17 cellular contexts compared by ENCODE assay signal in the genomic region with DNA sequence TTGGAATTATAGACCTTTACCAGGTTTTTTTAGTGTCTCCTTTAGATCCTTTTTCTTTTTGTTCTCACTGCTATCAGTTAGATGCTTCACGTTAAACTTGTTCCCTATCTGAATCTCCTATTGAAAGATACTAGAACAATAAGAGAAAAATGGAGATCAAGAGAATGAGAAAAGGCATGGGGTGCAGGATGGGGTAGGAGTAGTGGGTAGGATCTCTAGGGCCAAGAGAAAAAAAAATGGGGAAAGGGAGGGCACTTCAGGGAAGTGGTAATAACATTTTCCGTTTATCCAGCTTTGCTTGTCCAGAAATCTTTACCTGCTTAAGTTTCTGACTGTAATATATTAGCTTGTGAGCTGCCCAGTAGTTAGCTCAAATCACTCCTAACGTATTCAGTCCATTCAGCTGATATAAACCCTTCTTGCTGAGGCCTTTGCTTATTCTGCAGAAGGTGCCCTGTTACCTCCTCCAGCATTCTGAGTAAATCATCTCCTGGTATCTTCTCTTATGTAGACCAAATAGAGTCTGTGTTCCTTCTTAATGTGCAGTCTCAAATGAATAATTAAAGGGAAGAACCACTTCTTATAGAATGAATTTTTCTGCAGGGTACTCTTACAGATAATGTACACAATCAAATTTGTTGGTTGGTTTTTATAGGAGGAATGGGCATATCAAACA.
"Had no signal": no experiment of that assay in that cellular context is flagged by ENCODE, and none has a peak within 500 bp of the region (broad histone marks: within the 10 kb centered on the region; RNA-seq: fewer than 3 reads in every experiment).

No MANE protein-coding gene starts in this region.

- H3K27me3 Mint-ChIP-seq: dendritic cell treated with granulocyte-macrophage colony-stimulating factor and Interleukin-4, amounts not matched to agents 40 ng/mL and 50 ng/mL, for 4 days; effector memory CD8-positive, alpha-beta T cell; natural killer cell treated with Interleukin-12 subunit alpha and Interleukin-12 subunit beta and Interleukin-15 and Interleukin-18, amount 100 ng/mL, for 72 hours; progenitor cell of endocrine pancreas had no signal

- H3K36me3 Mint-ChIP-seq: natural killer cell treated with Interleukin-12 subunit alpha and Interleukin-12 subunit beta and Interleukin-15 and Interleukin-18, amount 100 ng/mL, for 72 hours had no signal

- H3K27ac ChIP-seq: epithelial cell of prostate, esophagus muscularis mucosa, gastroesophageal sphincter, pancreas had no signal

- H3K27me3 ChIP-seq: esophagus muscularis mucosa, gastroesophageal sphincter, pancreas had no signal

- H3K27ac Mint-ChIP-seq: dendritic cell treated with granulocyte-macrophage colony-stimulating factor and Interleukin-4, amounts not matched to agents 40 ng/mL and 50 ng/mL, for 4 days; effector memory CD8-positive, alpha-beta T cell; natural killer cell treated with Interleukin-12 subunit alpha and Interleukin-12 subunit beta and Interleukin-15 and Interleukin-18, amount 100 ng/mL, for 72 hours; progenitor cell of endocrine pancreas had no signal

- H3K4me3 Mint-ChIP-seq: dendritic cell treated with granulocyte-macrophage colony-stimulating factor and Interleukin-4, amounts not matched to agents 40 ng/mL and 50 ng/mL, for 4 days; effector memory CD8-positive, alpha-beta T cell; natural killer cell treated with Interleukin-12 subunit alpha and Interleukin-12 subunit beta and Interleukin-15 and Interleukin-18, amount 100 ng/mL, for 72 hours had no signal

- H3K4me3 ChIP-seq: esophagus muscularis mucosa, gastroesophageal sphincter, pancreas had no signal

- H3K9me3 Mint-ChIP-seq: dendritic cell treated with granulocyte-macrophage colony-stimulating factor and Interleukin-4, amounts not matched to agents 40 ng/mL and 50 ng/mL, for 4 days; effector memory CD8-positive, alpha-beta T cell; natural killer cell treated with Interleukin-12 subunit alpha and Interleukin-12 subunit beta and Interleukin-15 and Interleukin-18, amount 100 ng/mL, for 72 hours had no signal

- H3K9me3 ChIP-seq: esophagus muscularis mucosa, gastroesophageal sphincter, pancreas had no signal

- H3K36me3 ChIP-seq: gastroesophageal sphincter, pancreas had no signal

- DNase-seq: effector memory CD8-positive, alpha-beta T cell; kidney glomerular epithelial cell; mammary epithelial cell; occipital lobe; pancreas; right cardiac atrium; small intestine; stimulated activated CD4-positive, alpha-beta T cell treated with anti-CD3 and anti-CD28 coated beads, Interleukin-12 subunit alpha, Interleukin-12 subunit beta, amount 100 ng/mL, for 4 hours; stimulated activated CD4-positive, alpha-beta T cell treated with anti-CD3 and anti-CD28 coated beads, Interleukin-2, amount 100 ng/mL, for 48 hours; stimulated activated naive CD4-positive, alpha-beta T cell treated with Interleukin-2 at 50 U/mL for 16 hours; trophoblast cell had no signal
